Comparison of ENCODE assay signal across 16 cellular contexts in genomic region chr1:1567831-1568380, GRCh38. TPM values are rescaled to one million over a fixed set of nuclear protein-coding genes. Genes with fewer than 3 reads are reported as not detected.
A peak's percentile ranks its signal among the peaks of the same experiment; 100 is the strongest.
DNase-seq lines count a peak whose midpoint lies in the region; ATAC-seq and TF ChIP-seq lines count a peak whose summit lies in the region.
"Had no signal": no experiment of that assay in that cellular context is flagged by ENCODE, and none has a peak within 500 bp of the region (broad histone marks: within the 10 kb centered on the region; RNA-seq: fewer than 3 reads in every experiment).

No MANE protein-coding gene starts in this region.

- peaks cover 24% of the 10 kb centered on the region for H3K4me1 ChIP-seq in GM23338 (ENCODE audit: insufficient read depth)
- peaks cover 11% of the 10 kb centered on the region for H3K4me1 ChIP-seq in NT2/D1 (ENCODE audit: insufficient read depth, insufficient read length)
- H3K4me1 ChIP-seq in osteoblast (ENCODE audit: insufficient read depth, low read length): peaks cover 18% of the 10 kb centered on the region

- H3K36me3 ChIP-seq in GM23338 (ENCODE audit: insufficient read depth): peaks cover 27% of the 10 kb centered on the region
- peaks cover 61% of the 10 kb centered on the region for H3K36me3 ChIP-seq in NT2/D1 (ENCODE audit: insufficient read depth, insufficient read length, low read length)
- H3K36me3 ChIP-seq in osteoblast (ENCODE audit: insufficient read depth, low read length): peaks cover 50% of the 10 kb centered on the region

- H3K27ac ChIP-seq in GM23338 (ENCODE audit: low read depth) (peak overlapping the region; percentile 87), osteoblast (ENCODE audit: low read depth, low read length) (peak overlapping the region; percentile 96)
- H3K27ac ChIP-seq: KMS-11 had no signal

- H3K79me2 ChIP-seq in GM23338 (replicated peaks; ENCODE audit: insufficient read depth): peaks cover 95% of the 10 kb centered on the region
- peaks cover 97% of the 10 kb centered on the region for H3K79me2 ChIP-seq in osteoblast (ENCODE audit: insufficient read depth, low read length)

- no peak overlapping the region for H3K4me3 Mint-ChIP-seq in GM23338
- H3K4me3 Mint-ChIP-seq in endothelial cell (ENCODE audit: unreplicated experiment): no peak overlapping the region
- H3K4me3 Mint-ChIP-seq in activated T-helper 2 cell treated with anti-CD3 and anti-CD28 coated beads, Interferon-gamma antibody, Interleukin-2, Interleukin-4, amounts not matched to agents 10 μg/mL and 5 μg/mL and 100 μg/mL, durations not matched to agents 14 hours and 24 hours and 36 hours (ENCODE audit: low read depth): no peak overlapping the region
- H3K4me3 Mint-ChIP-seq: activated CD4-positive, alpha-beta T cell treated with anti-CD3 and anti-CD28 coated beads, Interleukin-2, amount 10 ng/mL, durations not matched to agents 7 days and 5 days; HFFc6 had no signal

- H3K4me1 Mint-ChIP-seq in GM23338: peaks cover 19% of the 10 kb centered on the region
- peaks cover 8% of the 10 kb centered on the region for H3K4me1 Mint-ChIP-seq in endothelial cell (ENCODE audit: unreplicated experiment)
- H3K4me1 Mint-ChIP-seq in activated T-helper 2 cell treated with anti-CD3 and anti-CD28 coated beads, Interferon-gamma antibody, Interleukin-2, Interleukin-4, amounts not matched to agents 10 μg/mL and 5 μg/mL and 100 μg/mL, durations not matched to agents 14 hours and 24 hours and 36 hours (ENCODE audit: low read depth): peaks cover 12% of the 10 kb centered on the region

- H4K20me1 ChIP-seq in GM23338 (replicated peaks; ENCODE audit: insufficient read depth) (peaks cover 70% of the 10 kb centered on the region), osteoblast (ENCODE audit: insufficient read depth, low read length) (peaks cover 67% of the 10 kb centered on the region)

- H3K36me3 Mint-ChIP-seq in GM23338 (ENCODE audit: low read depth): peaks cover 69% of the 10 kb centered on the region
- H3K36me3 Mint-ChIP-seq in endothelial cell (ENCODE audit: low read depth, unreplicated experiment): peaks cover 22% of the 10 kb centered on the region
- peaks cover 49% of the 10 kb centered on the region for H3K36me3 Mint-ChIP-seq in activated T-helper 2 cell treated with anti-CD3 and anti-CD28 coated beads, Interferon-gamma antibody, Interleukin-2, Interleukin-4, amounts not matched to agents 10 μg/mL and 5 μg/mL and 100 μg/mL, durations not matched to agents 14 hours and 24 hours and 36 hours (ENCODE audit: low read depth)

- H3K9me3 ChIP-seq in NT2/D1 (ENCODE audit: insufficient read depth, low read length): no peaks in the 10 kb centered on the region
- H3K9me3 ChIP-seq in osteoblast (ENCODE audit: low read depth, low read length): no peaks in the 10 kb centered on the region

- TF ChIP-seq CTCF in GM23338 (conservative IDR thresholded peaks at IDR 0.05; ENCODE audit: low read depth in 2 of 2) (no peak), endothelial cell (IDR thresholded peaks at IDR 0.05; ENCODE audit: unreplicated experiment) (no peak), osteoblast (IDR thresholded peaks at IDR 0.05; ENCODE audit: extremely low read depth, low read depth, low read length) (no peak)

- H2AFZ ChIP-seq in GM23338: no peak overlapping the region
- no peak overlapping the region for H2AFZ ChIP-seq in osteoblast (ENCODE audit: low read length)

- peaks cover 40% of the 10 kb centered on the region for H3F3A ChIP-seq in GM23338 (replicated peaks; ENCODE audit: low read depth)

- H3K4me2 ChIP-seq in GM23338 (peak overlapping the region; percentile 17; the same call in 1 of the 2 replicates), osteoblast (ENCODE audit: insufficient read depth, low read length) (peak overlapping the region; percentile 59)
- H3K4me2 ChIP-seq: KMS-11 had no signal

- peak; percentile 51 for DNase-seq in GM23338 (ENCODE audit: low spot score)
- DNase-seq in NT2/D1 (ENCODE audit: low read depth, low spot score): peak; percentile 13
- no peak for DNase-seq in endothelial cell (ENCODE audit: low spot score)
- DNase-seq in osteoblast (ENCODE audit: insufficient read length, low spot score, missing footprints): peak; percentile 69
- no peak for DNase-seq in activated T-helper 2 cell treated with anti-CD3 and anti-CD28 coated beads, Interferon-gamma antibody, Interleukin-2, Interleukin-4, amounts not matched to agents 10 μg/mL and 5 μg/mL and 100 μg/mL, durations not matched to agents 14 hours and 24 hours and 36 hours (ENCODE audit: low spot score)
- DNase-seq in kidney tubule cell (ENCODE audit: low spot score): no peak
- DNase-seq in DMS153 treated with DMSO at 0.1 percent for 48 hours (lab: John Stamatoyannopoulos, UW; ENCODE audit: unreplicated experiment): no peak
- DNase-seq in left lobe of liver (ENCODE audit: low spot score): no peak
- DNase-seq: activated CD4-positive, alpha-beta T cell treated with anti-CD3 and anti-CD28 coated beads, Interleukin-2, amount 10 ng/mL, durations not matched to agents 7 days and 5 days; amniotic stem cell; HFFc6; hippocampal formation; NCI-H1092 treated with DMSO at 0.1 percent for 48 hours; NCI-H345 had no signal

- no peaks in the 10 kb centered on the region for H3K27me3 ChIP-seq in GM23338 (ENCODE audit: insufficient read depth)
- no peaks in the 10 kb centered on the region for H3K27me3 ChIP-seq in NT2/D1 (ENCODE audit: insufficient read depth, insufficient read length)
- no peaks in the 10 kb centered on the region for H3K27me3 ChIP-seq in osteoblast (ENCODE audit: insufficient read depth, low read length)

- ATAC-seq in GM23338 (peak; percentile 65), left lobe of liver (no peak)
- ATAC-seq: Right ventricle myocardium inferior had no signal

- H3K27ac Mint-ChIP-seq in GM23338 (peak overlapping the region; percentile 70; the same call in 1 of the 2 replicates), endothelial cell (ENCODE audit: unreplicated experiment) (peak overlapping the region; percentile 14)
- no peak overlapping the region for H3K27ac Mint-ChIP-seq in activated T-helper 2 cell treated with anti-CD3 and anti-CD28 coated beads, Interferon-gamma antibody, Interleukin-2, Interleukin-4, amounts not matched to agents 10 μg/mL and 5 μg/mL and 100 μg/mL, durations not matched to agents 14 hours and 24 hours and 36 hours
- H3K27ac Mint-ChIP-seq: activated CD4-positive, alpha-beta T cell treated with anti-CD3 and anti-CD28 coated beads, Interleukin-2, amount 10 ng/mL, durations not matched to agents 7 days and 5 days; HFFc6 had no signal

- H3K9ac ChIP-seq in NT2/D1 (ENCODE audit: insufficient read length, low read depth): no peak overlapping the region
- H3K9ac ChIP-seq: KMS-11 had no signal

- H3K4me3 ChIP-seq in GM23338 (no peak overlapping the region), NT2/D1 (ENCODE audit: insufficient read length, low read depth) (no peak overlapping the region), osteoblast (ENCODE audit: insufficient read depth, low read length) (no peak overlapping the region)

- no peaks in the 10 kb centered on the region; the same call in 2 of the 3 replicates for H3K9me3 Mint-ChIP-seq in GM23338
- no peaks in the 10 kb centered on the region for H3K9me3 Mint-ChIP-seq in endothelial cell (ENCODE audit: unreplicated experiment)
- no peaks in the 10 kb centered on the region for H3K9me3 Mint-ChIP-seq in activated T-helper 2 cell treated with anti-CD3 and anti-CD28 coated beads, Interferon-gamma antibody, Interleukin-2, Interleukin-4, amounts not matched to agents 10 μg/mL and 5 μg/mL and 100 μg/mL, durations not matched to agents 14 hours and 24 hours and 36 hours
- H3K9me3 Mint-ChIP-seq: activated CD4-positive, alpha-beta T cell treated with anti-CD3 and anti-CD28 coated beads, Interleukin-2, amount 10 ng/mL, durations not matched to agents 7 days and 5 days; HFFc6 had no signal

- intact Hi-C loops in activated T-helper 2 cell treated with anti-CD3 and anti-CD28 coated beads, Interferon-gamma antibody, Interleukin-2, Interleukin-4, amounts not matched to agents 10 μg/mL and 5 μg/mL and 100 μg/mL, durations not matched to agents 14 hours and 24 hours and 36 hours (cut with micrococcal nuclease): no loop called here

- H3K9me2 ChIP-seq in GM23338 (ENCODE audit: insufficient read depth): 0 out of 2 replicates have a peak, but pooled peaks cover 3% of the 10 kb centered on the region

- H3K27me3 Mint-ChIP-seq in GM23338 (ENCODE audit: insufficient read depth, low read depth, poor library complexity) (peaks cover 14% of the 10 kb centered on the region), endothelial cell (ENCODE audit: unreplicated experiment) (peaks cover 3% of the 10 kb centered on the region)
- no peaks in the 10 kb centered on the region for H3K27me3 Mint-ChIP-seq in activated T-helper 2 cell treated with anti-CD3 and anti-CD28 coated beads, Interferon-gamma antibody, Interleukin-2, Interleukin-4, amounts not matched to agents 10 μg/mL and 5 μg/mL and 100 μg/mL, durations not matched to agents 14 hours and 24 hours and 36 hours (ENCODE audit: low read depth)
- H3K27me3 Mint-ChIP-seq: activated CD4-positive, alpha-beta T cell treated with anti-CD3 and anti-CD28 coated beads, Interleukin-2, amount 10 ng/mL, durations not matched to agents 7 days and 5 days had no signal

RNA-seq across cellular contexts. Expression of gene SSU72, which starts 6.8 kb away (rescaled TPM):
- 148 and 163 TPM in 2 replicates for total RNA-seq in GM23338 (2014; rRNA removed; shearing (Covaris generic))
- polyA plus RNA-seq in GM23338 (2016; fragmentation: Nextera tagmentation; extraction: Ambion mirVana): 244 and 248 TPM in 2 replicates
- total RNA-seq in endothelial cell (ENCODE audit: unreplicated experiment): 114 TPM
- 67.2 and 73.1 TPM in 2 replicates for total RNA-seq in osteoblast
- total RNA-seq in activated T-helper 2 cell treated with anti-CD3 and anti-CD28 coated beads, Interferon-gamma antibody, Interleukin-2, Interleukin-4, amounts not matched to agents 10 μg/mL and 5 μg/mL and 100 μg/mL, durations not matched to agents 14 hours and 24 hours and 36 hours: 121 and 123 TPM in 2 replicates
- total RNA-seq in left lobe of liver: 65.4 TPM

RNA-seq across cellular contexts. Expression of gene TMEM240, which starts 27.5 kb away (rescaled TPM):
- 0.74 and 5.1 TPM in 2 replicates for total RNA-seq in GM23338 (2014; rRNA removed; shearing (Covaris generic))
- polyA plus RNA-seq in GM23338 (2016; fragmentation: Nextera tagmentation; extraction: Ambion mirVana): 1.8 and 1.9 TPM in 2 replicates
- 6.6 TPM for total RNA-seq in endothelial cell (ENCODE audit: unreplicated experiment)
- total RNA-seq in osteoblast: 1.8 and 2.7 TPM in 2 replicates
- total RNA-seq in activated T-helper 2 cell treated with anti-CD3 and anti-CD28 coated beads, Interferon-gamma antibody, Interleukin-2, Interleukin-4, amounts not matched to agents 10 μg/mL and 5 μg/mL and 100 μg/mL, durations not matched to agents 14 hours and 24 hours and 36 hours: 0.25 and 0.48 TPM in 2 replicates
- 0.98 TPM for total RNA-seq in left lobe of liver

RNA-seq across cellular contexts. Expression of gene FNDC10, which starts 32.0 kb away (rescaled TPM):
- total RNA-seq in GM23338 (2014; rRNA removed; shearing (Covaris generic)): 11.1 and 15.1 TPM in 2 replicates
- polyA plus RNA-seq in GM23338 (2016; fragmentation: Nextera tagmentation; extraction: Ambion mirVana): 7.7 and 8.6 TPM in 2 replicates
- 11.6 TPM for total RNA-seq in endothelial cell (ENCODE audit: unreplicated experiment)
- total RNA-seq in osteoblast: 2.1 and 2.5 TPM in 2 replicates
- 10.4 and 11.8 TPM in 2 replicates for total RNA-seq in activated T-helper 2 cell treated with anti-CD3 and anti-CD28 coated beads, Interferon-gamma antibody, Interleukin-2, Interleukin-4, amounts not matched to agents 10 μg/mL and 5 μg/mL and 100 μg/mL, durations not matched to agents 14 hours and 24 hours and 36 hours
- total RNA-seq in left lobe of liver: 0.58 TPM

RNA-seq across cellular contexts. Expression of gene MIB2, which starts 47.4 kb away (rescaled TPM):
- total RNA-seq in GM23338 (2014; rRNA removed; shearing (Covaris generic)): 57.3 and 82.6 TPM in 2 replicates
- polyA plus RNA-seq in GM23338 (2016; fragmentation: Nextera tagmentation; extraction: Ambion mirVana): 104 and 120 TPM in 2 replicates
- total RNA-seq in endothelial cell (ENCODE audit: unreplicated experiment) (84.4 TPM), osteoblast (74.0 and 80.7 TPM in 2 replicates), left lobe of liver (65.1 TPM)
- total RNA-seq in activated T-helper 2 cell treated with anti-CD3 and anti-CD28 coated beads, Interferon-gamma antibody, Interleukin-2, Interleukin-4, amounts not matched to agents 10 μg/mL and 5 μg/mL and 100 μg/mL, durations not matched to agents 14 hours and 24 hours and 36 hours: 30.2 and 32.7 TPM in 2 replicates

RNA-seq across cellular contexts. Expression of gene ATAD3A, which starts 55.9 kb away (rescaled TPM):
- total RNA-seq in GM23338 (2014; rRNA removed; shearing (Covaris generic)): 71.4 and 80.3 TPM in 2 replicates
- 36.5 and 39.3 TPM in 2 replicates for polyA plus RNA-seq in GM23338 (2016; fragmentation: Nextera tagmentation; extraction: Ambion mirVana)
- 30.4 TPM for total RNA-seq in endothelial cell (ENCODE audit: unreplicated experiment)
- 18.6 and 19.9 TPM in 2 replicates for total RNA-seq in osteoblast
- total RNA-seq in activated T-helper 2 cell treated with anti-CD3 and anti-CD28 coated beads, Interferon-gamma antibody, Interleukin-2, Interleukin-4, amounts not matched to agents 10 μg/mL and 5 μg/mL and 100 μg/mL, durations not matched to agents 14 hours and 24 hours and 36 hours: 71.5 and 78.5 TPM in 2 replicates
- total RNA-seq in left lobe of liver: 16.3 TPM

Comparison
In these comparisons a context has a peak if more than half of its experiments do, and no peak if none do; other contexts are left out.
1. DNase-seq: peak in GM23338 (single experiment), NT2/D1 (single experiment) and osteoblast (single experiment); none in endothelial cell (single experiment), activated T-helper 2 cell treated with anti-CD3 and anti-CD28 coated beads, Interferon-gamma antibody, Interleukin-2, Interleukin-4, amounts not matched to agents 10 μg/mL and 5 μg/mL and 100 μg/mL, durations not matched to agents 14 hours and 24 hours and 36 hours (single experiment), kidney tubule cell (single experiment), DMS153 treated with DMSO at 0.1 percent for 48 hours (single experiment) and left lobe of liver (single experiment).